ENCODE assay signal across 31 cellular contexts in genomic region chr1:183776731-183777130, GRCh38. TPM values are rescaled to one million over a fixed set of nuclear protein-coding genes. Genes with fewer than 3 reads are reported as not detected.
DNase-seq lines count a peak whose midpoint lies in the region; ATAC-seq, FAIRE-seq and TF ChIP-seq lines count a peak whose summit lies in the region.
"Had no signal": no experiment of that assay in that cellular context is flagged by ENCODE, and none has a peak within 500 bp of the region (broad histone marks: within the 10 kb centered on the region; RNA-seq: fewer than 3 reads in every experiment).

No MANE protein-coding gene starts in this region.

- H3K27ac Mint-ChIP-seq in stimulated activated naive B cell treated with anti-CD40 and anti-IgM and Interleukin-4, amounts not matched to agents 10 μg/mL and 1 μg/mL and 100 μg/mL, for 72 hours: no peak overlapping the region
- H3K27ac Mint-ChIP-seq: activated B cell treated with CpG ODN at 0.5 μM for 24 hours; activated CD4-positive, alpha-beta T cell treated with anti-CD3 and anti-CD28 coated beads, Interleukin-2, amount 10 ng/mL, durations not matched to agents 7 days and 5 days; activated CD8-positive, alpha-beta memory T cell treated with anti-CD3 and anti-CD28 coated beads, Interleukin-2, amount 10 ng/mL, durations not matched to agents 7 days and 5 days; CD8-positive, alpha-beta memory T cell; IgD-negative memory B cell had no signal

- H3K4me3 Mint-ChIP-seq in stimulated activated naive B cell treated with anti-CD40 and anti-IgM and Interleukin-4, amounts not matched to agents 10 μg/mL and 1 μg/mL and 100 μg/mL, for 72 hours: no peak overlapping the region
- H3K4me3 Mint-ChIP-seq: activated B cell treated with CpG ODN at 0.5 μM for 24 hours; activated CD4-positive, alpha-beta T cell treated with anti-CD3 and anti-CD28 coated beads, Interleukin-2, amount 10 ng/mL, durations not matched to agents 7 days and 5 days; activated CD8-positive, alpha-beta memory T cell treated with anti-CD3 and anti-CD28 coated beads, Interleukin-2, amount 10 ng/mL, durations not matched to agents 7 days and 5 days; activated T-cell treated with anti-CD3 and anti-CD28 coated beads, Interleukin-2, amount 50 U/mL, for 4 hours; brain; CD8-positive, alpha-beta memory T cell; IgD-negative memory B cell had no signal

- H3K79me2 ChIP-seq in GM23248 (ENCODE audit: insufficient read depth) (no peaks in the 10 kb centered on the region), PC-3 (ENCODE audit: low read length) (no peaks in the 10 kb centered on the region)

- H3K27me3 Mint-ChIP-seq in stimulated activated naive B cell treated with anti-CD40 and anti-IgM and Interleukin-4, amounts not matched to agents 10 μg/mL and 1 μg/mL and 100 μg/mL, for 72 hours: peaks cover 0 to 4% of the 10 kb centered on the region in 2 donors
- H3K27me3 Mint-ChIP-seq: activated B cell treated with CpG ODN at 0.5 μM for 24 hours; activated CD4-positive, alpha-beta T cell treated with anti-CD3 and anti-CD28 coated beads, Interleukin-2, amount 10 ng/mL, durations not matched to agents 7 days and 5 days; activated CD8-positive, alpha-beta memory T cell treated with anti-CD3 and anti-CD28 coated beads, Interleukin-2, amount 10 ng/mL, durations not matched to agents 7 days and 5 days; brain had no signal

- H3K27ac ChIP-seq in GM23248 (no peak overlapping the region), PC-3 (ENCODE audit: low read length) (no peak overlapping the region)
- H3K27ac ChIP-seq: left ventricle myocardium inferior, thyroid gland, uterus had no signal

- H4K20me1 ChIP-seq in GM23248 (ENCODE audit: insufficient read depth): no peaks in the 10 kb centered on the region
- H4K20me1 ChIP-seq in PC-3 (ENCODE audit: low read length): no peaks in the 10 kb centered on the region

- H3K9me3 ChIP-seq in GM23248 (ENCODE audit: low read depth): no peaks in the 10 kb centered on the region
- 0 out of 2 replicates have a peak, but pooled peaks cover 7% of the 10 kb centered on the region for H3K9me3 ChIP-seq in PC-3 (ENCODE audit: low read length)
- H3K9me3 ChIP-seq: BE2C, thyroid gland, uterus had no signal

- in situ Hi-C loops in GM23248 (cut with MboI): no loop called here
- in situ Hi-C loops in astrocyte of the cerebellum (cut with HindIII; ENCODE audit: low sequenced_read_pairs): no loop called here

- no TSS peak for BruUV-seq in PC-3 (replicated peaks; lab: Mats Ljungman, UMichigan)

- H3K36me3 ChIP-seq in GM23248 (ENCODE audit: low read depth): no peaks in the 10 kb centered on the region
- H3K36me3 ChIP-seq in PC-3 (ENCODE audit: low read depth, low read length): no peaks in the 10 kb centered on the region
- H3K36me3 ChIP-seq: BE2C, left ventricle myocardium inferior, thyroid gland, uterus had no signal

- H3K9me2 ChIP-seq in GM23248 (ENCODE audit: insufficient read depth) (no peaks in the 10 kb centered on the region), PC-3 (replicated peaks; ENCODE audit: low read length) (no peaks in the 10 kb centered on the region)

- DNase-seq in A172 (ENCODE audit: low spot score) (peak; percentile 31), GM23248 (peak; percentile 12), astrocyte of the cerebellum (ENCODE audit: low read depth) (peak; percentile 12), fibroblast of villous mesenchyme (ENCODE audit: low read depth) (peak; percentile 46), PC-3 (no peak), frontal cortex (ENCODE audit: low spot score in 2 of 2) (no peak), putamen (ENCODE audit: low spot score) (no peak)
- DNase-seq in stimulated activated naive B cell treated with anti-CD40 and anti-IgM and Interleukin-4, amounts not matched to agents 10 μg/mL and 1 μg/mL and 100 μg/mL, for 72 hours: no peak
- DNase-seq: 8988T; activated B cell treated with CpG ODN at 0.5 μM for 24 hours; activated CD4-positive, alpha-beta T cell treated with anti-CD3 and anti-CD28 coated beads, Interleukin-2, amount 10 ng/mL, durations not matched to agents 7 days and 5 days; activated CD8-positive, alpha-beta memory T cell treated with anti-CD3 and anti-CD28 coated beads, Interleukin-2, amount 10 ng/mL, durations not matched to agents 7 days and 5 days; activated T-cell treated with anti-CD3 and anti-CD28 coated beads, Interleukin-2, amount 50 U/mL, for 4 hours; BE2C; CD8-positive, alpha-beta memory T cell; cerebellar nuclear complex; left ventricle myocardium inferior; NCI-H1048; NCI-H446; NCI-H82; SIG-M5; stimulated activated CD4-positive, alpha-beta T cell treated with anti-CD3 and anti-CD28 coated beads, Interleukin-12 subunit alpha, Interleukin-12 subunit beta, amount 100 ng/mL, for 4 hours; stimulated activated CD4-positive, alpha-beta T cell treated with anti-CD3 and anti-CD28 coated beads, Interleukin-4, amount 100 ng/mL, for 1 hour; T1000; thyroid gland; uterus had no signal

- H3K4me2 ChIP-seq in GM23248 (ENCODE audit: unreplicated experiment) (no peak overlapping the region), PC-3 (ENCODE audit: low read length) (no peak overlapping the region)

- TF ChIP-seq CTCF in astrocyte of the cerebellum (IDR thresholded peaks at IDR 0.05; ENCODE audit: low read depth, low read length, missing control alignments) (no peak), fibroblast of villous mesenchyme (IDR thresholded peaks at IDR 0.05; ENCODE audit: insufficient read depth, low read depth, low read length) (no peak), PC-3 (conservative IDR thresholded peaks at IDR 0.05; ENCODE audit: low read depth, low read length) (no peak)

- H2AFZ ChIP-seq in GM23248 (no peak overlapping the region), PC-3 (ENCODE audit: low read length) (no peak overlapping the region)

- peaks cover 0 to under 1% of the 10 kb centered on the region in 2 donors for H3K4me1 Mint-ChIP-seq in stimulated activated naive B cell treated with anti-CD40 and anti-IgM and Interleukin-4, amounts not matched to agents 10 μg/mL and 1 μg/mL and 100 μg/mL, for 72 hours
- H3K4me1 Mint-ChIP-seq: activated B cell treated with CpG ODN at 0.5 μM for 24 hours; activated CD4-positive, alpha-beta T cell treated with anti-CD3 and anti-CD28 coated beads, Interleukin-2, amount 10 ng/mL, durations not matched to agents 7 days and 5 days; activated CD8-positive, alpha-beta memory T cell treated with anti-CD3 and anti-CD28 coated beads, Interleukin-2, amount 10 ng/mL, durations not matched to agents 7 days and 5 days; CD8-positive, alpha-beta memory T cell; IgD-negative memory B cell had no signal

- POLR2A ChIA-PET in PC-3 (lab: Charles Lee; ENCODE audit: unreplicated experiment): no interaction called here

- H3K27me3 ChIP-seq in GM23248 (replicated peaks; ENCODE audit: insufficient read depth) (no peaks in the 10 kb centered on the region), PC-3 (ENCODE audit: low read length) (no peaks in the 10 kb centered on the region)
- H3K27me3 ChIP-seq: BE2C, thyroid gland, uterus had no signal

- H3K36me3 Mint-ChIP-seq in stimulated activated naive B cell treated with anti-CD40 and anti-IgM and Interleukin-4, amounts not matched to agents 10 μg/mL and 1 μg/mL and 100 μg/mL, for 72 hours: peaks cover 9 to 12% of the 10 kb centered on the region in 2 donors

- peaks cover 12 to 17% of the 10 kb centered on the region in 2 donors for H3K9me3 Mint-ChIP-seq in stimulated activated naive B cell treated with anti-CD40 and anti-IgM and Interleukin-4, amounts not matched to agents 10 μg/mL and 1 μg/mL and 100 μg/mL, for 72 hours

- H3F3A ChIP-seq in GM23248 (ENCODE audit: insufficient read depth): no peaks in the 10 kb centered on the region
- H3F3A ChIP-seq in PC-3 (ENCODE audit: low read length, unreplicated experiment): no peaks in the 10 kb centered on the region

- intact Hi-C loops in PC-3 (cut with micrococcal nuclease): no loop called here

- H3K4me1 ChIP-seq in GM23248 (ENCODE audit: insufficient read depth): no peaks in the 10 kb centered on the region
- no peaks in the 10 kb centered on the region for H3K4me1 ChIP-seq in PC-3 (ENCODE audit: insufficient read depth, low read length)
- H3K4me1 ChIP-seq: BE2C, thyroid gland, uterus had no signal

- CTCF ChIA-PET in PC-3 (lab: Charles Lee): no interaction called here

- no peak overlapping the region for H3K9ac ChIP-seq in GM23248
- H3K9ac ChIP-seq in PC-3 (ENCODE audit: low read length): no peak overlapping the region

- ATAC-seq in PC-3: no peak
- ATAC-seq in stimulated activated naive B cell treated with anti-CD40 and anti-IgM and Interleukin-4, amounts not matched to agents 10 μg/mL and 1 μg/mL and 100 μg/mL, for 72 hours (replicated peaks): no peak
- ATAC-seq: activated CD8-positive, alpha-beta memory T cell treated with anti-CD3 and anti-CD28 coated beads, Interleukin-2, amount 10 ng/mL, durations not matched to agents 7 days and 5 days; activated T-cell treated with anti-CD3 and anti-CD28 coated beads, Interleukin-2, amount 50 U/mL, for 4 hours; esophagus mucosa had no signal

- no peak for FAIRE-seq in frontal cortex (lab: Jason Lieb, UNC)
- FAIRE-seq: GM12892, RCC 7860 had no signal

- WGBS in GM23248 (ENCODE audit: low coverage in 1 of 2, low lambda C conversion rate in 2 of 2, missing lambda C conversion rate in 2 of 2), 2 experiments: 92 to 100% methylated on average over 3 of the region's 3 CpGs

- H3K4me3 ChIP-seq in GM23248 (no peak overlapping the region), astrocyte of the cerebellum (ENCODE audit: low read depth, low read length) (no peak overlapping the region), fibroblast of villous mesenchyme (ENCODE audit: low read depth, low read length) (no peak overlapping the region), PC-3 (ENCODE audit: low read length) (no peak overlapping the region)
- H3K4me3 ChIP-seq: left ventricle myocardium inferior, thyroid gland, uterus had no signal

RNA-seq across cellular contexts. Expression of gene RGL1, which starts 28.2 kb away (rescaled TPM):
- total RNA-seq in A172 (2014; rRNA removed; shearing (Covaris generic)): 5.1 and 5.6 TPM in 2 replicates
- total RNA-seq in GM23248 (2014; rRNA removed; shearing (Covaris generic)): 8.6 and 13.4 TPM in 2 replicates
- polyA plus RNA-seq in GM23248 (2016; fragmentation: Nextera tagmentation; extraction: Ambion mirVana): 9.2 and 9.4 TPM in 2 replicates
- total RNA-seq in fibroblast of villous mesenchyme (33.2 and 44.1 TPM in 2 replicates), PC-3 (2014; rRNA removed) (1.5 and 1.9 TPM in 2 replicates), frontal cortex (40.4 TPM)
- polyA plus RNA-seq: IgD-negative memory B cell had no signal

Comparison
In these comparisons a context has a peak if more than half of its experiments do, and no peak if none do; other contexts are left out.
1. DNase-seq: peak in A172 (single experiment), GM23248 (single experiment), astrocyte of the cerebellum (single experiment) and fibroblast of villous mesenchyme (single experiment); none in PC-3 (single experiment), frontal cortex (0 of 2), putamen (single experiment) and stimulated activated naive B cell treated with anti-CD40 and anti-IgM and Interleukin-4, amounts not matched to agents 10 μg/mL and 1 μg/mL and 100 μg/mL, for 72 hours (single experiment).